Comparison of ENCODE assay signal across 27 cellular contexts in genomic region chr7:154559454-154559853, GRCh38.
"Had no signal": no experiment of that assay in that cellular context is flagged by ENCODE, and none has a peak within 500 bp of the region (broad histone marks: within the 10 kb centered on the region; RNA-seq: fewer than 3 reads in every experiment).

No MANE protein-coding gene starts in this region.

- H3K36me3 ChIP-seq: colonic mucosa, esophagus muscularis mucosa, esophagus squamous epithelium, gastrocnemius medialis, gastroesophageal sphincter, heart left ventricle, heart right ventricle had no signal

- H3K4me1 ChIP-seq: colonic mucosa, esophagus muscularis mucosa, esophagus squamous epithelium, foreskin keratinocyte, gastrocnemius medialis, gastroesophageal sphincter, heart left ventricle, heart right ventricle had no signal

- H3K9me3 ChIP-seq: colonic mucosa, esophagus muscularis mucosa, gastrocnemius medialis, gastroesophageal sphincter had no signal

- H3K4me3 ChIP-seq: colonic mucosa, coronary artery, dorsolateral prefrontal cortex, esophagus muscularis mucosa, esophagus squamous epithelium, gastrocnemius medialis, gastroesophageal sphincter, heart left ventricle, heart right ventricle had no signal

- ATAC-seq: effector memory CD8-positive, alpha-beta T cell; esophagus mucosa; foreskin keratinocyte; gastrocnemius medialis; gastroesophageal sphincter; heart left ventricle; heart right ventricle had no signal

- FAIRE-seq: colon, endometrium, endothelial cell of umbilical vein had no signal

- H3K27me3 ChIP-seq: colonic mucosa, dorsolateral prefrontal cortex, esophagus muscularis mucosa, esophagus squamous epithelium, foreskin keratinocyte, gastrocnemius medialis, gastroesophageal sphincter, heart right ventricle had no signal

- H3K27ac ChIP-seq: colonic mucosa, coronary artery, dorsolateral prefrontal cortex, epithelial cell of prostate, esophagus muscularis mucosa, esophagus squamous epithelium, foreskin keratinocyte, gastrocnemius medialis, gastroesophageal sphincter, heart left ventricle, heart right ventricle had no signal

- DNase-seq: colonic mucosa; cortex of kidney; dermis blood vessel endothelial cell; dorsolateral prefrontal cortex; effector CD4-positive, alpha-beta T cell; effector CD8-positive, alpha-beta T cell; effector memory CD4-positive, alpha-beta T cell; effector memory CD8-positive, alpha-beta T cell; endodermal cell; erythroblast; esophagus squamous epithelium; foreskin fibroblast; foreskin keratinocyte; foreskin melanocyte; gastrocnemius medialis; glutamatergic neuron; head of caudate nucleus; heart left ventricle; heart right ventricle had no signal
